In the genomic region with DNA sequence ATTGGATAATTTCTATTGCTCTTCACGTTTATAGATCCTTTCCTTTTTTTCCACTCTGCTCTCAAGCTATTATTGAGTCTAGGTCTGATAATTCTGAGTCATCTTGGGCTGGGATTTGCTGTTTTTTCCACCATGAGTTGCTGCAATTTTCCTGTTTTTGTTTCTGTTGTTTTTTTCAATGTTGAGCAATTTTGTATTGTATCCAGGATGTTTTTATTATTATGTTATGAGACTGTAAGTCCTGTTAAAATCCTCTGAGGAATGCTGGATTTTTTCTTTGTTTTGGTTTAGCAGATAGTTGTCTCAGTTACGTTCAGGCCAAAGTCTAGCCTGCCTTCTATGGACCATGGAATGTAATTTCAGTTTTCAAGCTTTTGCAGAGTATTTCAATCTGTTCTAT, we compare ENCODE assay signal across 15 cellular contexts. TPM values are rescaled to one million over a fixed set of nuclear protein-coding genes. Genes with fewer than 3 reads are reported as not detected.
A peak's percentile ranks its signal among the peaks of the same experiment; 100 is the strongest.
DNase-seq lines count a peak whose midpoint lies in the region; ATAC-seq and TF ChIP-seq lines count a peak whose summit lies in the region.
"Had no signal": no experiment of that assay in that cellular context is flagged by ENCODE, and none has a peak within 500 bp of the region (broad histone marks: within the 10 kb centered on the region; RNA-seq: fewer than 3 reads in every experiment).

No MANE protein-coding gene starts in this region.

- H3K4me1 Mint-ChIP-seq in progenitor cell of endocrine pancreas (ENCODE audit: low read depth), result peaks cover 6% of the 10 kb centered on the region
- no peaks in the 10 kb centered on the region for H3K4me1 Mint-ChIP-seq in activated CD8-positive, alpha-beta memory T cell treated with anti-CD3 and anti-CD28 coated beads, Interleukin-2, amount 10 ng/mL, durations not matched to agents 7 days and 5 days
- H3K4me1 Mint-ChIP-seq: activated naive CD4-positive, alpha-beta T cell treated with anti-CD3 and anti-CD28 coated beads, Interleukin-2, amount 10 ng/mL, durations not matched to agents 7 days and 5 days had no signal

- H3K4me3 Mint-ChIP-seq in progenitor cell of endocrine pancreas (ENCODE audit: low read depth), result no peak overlapping the region
- no peak overlapping the region for H3K4me3 Mint-ChIP-seq in activated CD8-positive, alpha-beta memory T cell treated with anti-CD3 and anti-CD28 coated beads, Interleukin-2, amount 10 ng/mL, durations not matched to agents 7 days and 5 days
- H3K4me3 Mint-ChIP-seq: activated naive CD4-positive, alpha-beta T cell treated with anti-CD3 and anti-CD28 coated beads, Interleukin-2, amount 10 ng/mL, durations not matched to agents 7 days and 5 days; CD4-positive, alpha-beta T cell had no signal

- H3K4me3 ChIP-seq in fibroblast of the aortic adventitia (ENCODE audit: low read depth, low read length), result no peak overlapping the region
- H3K4me3 ChIP-seq: coronary artery, SK-N-MC, skin epidermis, stomach had no signal

- DNase-seq in EH (ENCODE audit: low read depth) (peak; percentile 41), astrocyte of the hippocampus (ENCODE audit: low read depth, low spot score) (peak; percentile 19), fibroblast of the aortic adventitia (ENCODE audit: low read depth) (peak; percentile 48), progenitor cell of endocrine pancreas (ENCODE audit: low spot score, unreplicated experiment) (no peak), foreskin melanocyte (no peak)
- DNase-seq in activated CD8-positive, alpha-beta memory T cell treated with anti-CD3 and anti-CD28 coated beads, Interleukin-2, amount 10 ng/mL, durations not matched to agents 7 days and 5 days, result no peak
- DNase-seq: activated naive CD4-positive, alpha-beta T cell treated with anti-CD3 and anti-CD28 coated beads, Interleukin-2, amount 10 ng/mL, durations not matched to agents 7 days and 5 days; CD4-positive, alpha-beta T cell; head of caudate nucleus; stomach had no signal

- H3K36me3 Mint-ChIP-seq in progenitor cell of endocrine pancreas (ENCODE audit: insufficient read depth), result no peaks in the 10 kb centered on the region
- H3K36me3 Mint-ChIP-seq in activated CD8-positive, alpha-beta memory T cell treated with anti-CD3 and anti-CD28 coated beads, Interleukin-2, amount 10 ng/mL, durations not matched to agents 7 days and 5 days, result no peaks in the 10 kb centered on the region
- H3K36me3 Mint-ChIP-seq: activated naive CD4-positive, alpha-beta T cell treated with anti-CD3 and anti-CD28 coated beads, Interleukin-2, amount 10 ng/mL, durations not matched to agents 7 days and 5 days had no signal

- H3K9me3 Mint-ChIP-seq in progenitor cell of endocrine pancreas (ENCODE audit: low read depth), result no peaks in the 10 kb centered on the region
- no peaks in the 10 kb centered on the region for H3K9me3 Mint-ChIP-seq in activated CD8-positive, alpha-beta memory T cell treated with anti-CD3 and anti-CD28 coated beads, Interleukin-2, amount 10 ng/mL, durations not matched to agents 7 days and 5 days (ENCODE audit: low read depth)
- H3K9me3 Mint-ChIP-seq: activated naive CD4-positive, alpha-beta T cell treated with anti-CD3 and anti-CD28 coated beads, Interleukin-2, amount 10 ng/mL, durations not matched to agents 7 days and 5 days; CD4-positive, alpha-beta T cell had no signal

- CTCF ChIA-PET in activated CD8-positive, alpha-beta memory T cell treated with anti-CD3 and anti-CD28 coated beads, Interleukin-2, amount 10 ng/mL, durations not matched to agents 7 days and 5 days (lab: Charles Lee), result no interaction called here

- TF ChIP-seq CTCF in fibroblast of the aortic adventitia (IDR thresholded peaks at IDR 0.05; ENCODE audit: insufficient read depth, low read length) (peak; percentile 31), progenitor cell of endocrine pancreas (IDR thresholded peaks at IDR 0.05; ENCODE audit: unreplicated experiment) (no peak)

- H3K27me3 Mint-ChIP-seq in progenitor cell of endocrine pancreas, result no peaks in the 10 kb centered on the region
- no peaks in the 10 kb centered on the region for H3K27me3 Mint-ChIP-seq in activated CD8-positive, alpha-beta memory T cell treated with anti-CD3 and anti-CD28 coated beads, Interleukin-2, amount 10 ng/mL, durations not matched to agents 7 days and 5 days
- H3K27me3 Mint-ChIP-seq: activated naive CD4-positive, alpha-beta T cell treated with anti-CD3 and anti-CD28 coated beads, Interleukin-2, amount 10 ng/mL, durations not matched to agents 7 days and 5 days; CD4-positive, alpha-beta T cell had no signal

- peak overlapping the region; percentile 69 for H3K27ac Mint-ChIP-seq in progenitor cell of endocrine pancreas
- no peak overlapping the region for H3K27ac Mint-ChIP-seq in activated CD8-positive, alpha-beta memory T cell treated with anti-CD3 and anti-CD28 coated beads, Interleukin-2, amount 10 ng/mL, durations not matched to agents 7 days and 5 days
- H3K27ac Mint-ChIP-seq: activated naive CD4-positive, alpha-beta T cell treated with anti-CD3 and anti-CD28 coated beads, Interleukin-2, amount 10 ng/mL, durations not matched to agents 7 days and 5 days; CD4-positive, alpha-beta T cell had no signal

- ATAC-seq in GM19397 (IDR thresholded peaks at IDR 0.05; ENCODE audit: unreplicated experiment) (no peak), HG03175 (IDR thresholded peaks at IDR 0.05; ENCODE audit: unreplicated experiment) (no peak)
- ATAC-seq in activated CD8-positive, alpha-beta memory T cell treated with anti-CD3 and anti-CD28 coated beads, Interleukin-2, amount 10 ng/mL, durations not matched to agents 7 days and 5 days, result no peak

RNA-seq across cellular contexts. Expression of a gene that starts 13.0 kb away (rescaled TPM):
- total RNA-seq in fibroblast of the aortic adventitia (ENCODE audit: low replicate concordance) (15.0 and 35.8 TPM in 2 replicates), progenitor cell of endocrine pancreas (14.3 and 16.5 TPM in 2 replicates)
- total RNA-seq in activated CD8-positive, alpha-beta memory T cell treated with anti-CD3 and anti-CD28 coated beads, Interleukin-2, amount 10 ng/mL, durations not matched to agents 7 days and 5 days, result 10 to 100 TPM; 14.6 to 17.7 TPM

Comparison
In these comparisons a context has a peak if more than half of its experiments do, and no peak if none do; other contexts are left out.
1. DNase-seq: peak in EH (single experiment), astrocyte of the hippocampus (single experiment) and fibroblast of the aortic adventitia (single experiment); none in progenitor cell of endocrine pancreas (single experiment), activated CD8-positive, alpha-beta memory T cell treated with anti-CD3 and anti-CD28 coated beads, Interleukin-2, amount 10 ng/mL, durations not matched to agents 7 days and 5 days (single experiment) and foreskin melanocyte (single experiment).